In the genomic region with DNA sequence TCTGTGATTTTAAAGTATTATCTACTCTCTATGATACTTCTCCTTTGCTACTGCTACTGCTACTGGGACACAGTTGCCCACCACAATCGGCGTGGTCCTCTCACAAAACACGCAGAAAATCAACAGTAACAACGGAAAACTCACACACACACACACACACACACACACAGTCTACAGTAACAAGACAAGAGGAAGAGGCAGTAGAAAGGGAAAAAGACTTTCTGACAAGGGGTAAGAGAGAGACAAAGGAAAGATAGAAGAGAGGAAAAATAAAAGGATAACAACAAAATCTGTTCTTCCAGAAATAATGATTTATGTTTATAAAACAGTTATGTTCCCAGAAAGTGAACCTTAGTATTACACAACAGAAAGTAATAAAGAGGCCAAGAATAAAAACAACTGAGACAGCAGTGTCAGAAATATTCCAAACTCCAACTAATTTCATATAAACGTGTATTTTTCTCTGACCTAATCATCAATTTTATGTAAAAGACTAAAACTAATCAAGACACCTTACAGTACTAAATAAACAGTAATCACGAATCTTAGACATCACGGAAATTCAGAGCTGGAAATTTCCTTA, we compare ENCODE assay signal across 8 cellular contexts. TPM values are rescaled to one million over a fixed set of nuclear protein-coding genes. Genes with fewer than 3 reads are reported as not detected.
DNase-seq lines count a peak whose midpoint lies in the region; TF ChIP-seq lines count a peak whose summit lies in the region.

No MANE protein-coding gene starts in this region.

- H3K36me3 ChIP-seq in CD4-positive, alpha-beta memory T cell (ENCODE audit: insufficient read depth, low read length) = no peaks in the 10 kb centered on the region

- no peaks in the 10 kb centered on the region for H3K27me3 ChIP-seq in CD4-positive, alpha-beta memory T cell (ENCODE audit: insufficient read depth, low read length)

- peaks cover 4 to 19% of the 10 kb centered on the region in 2 donors for H3K36me3 Mint-ChIP-seq in CD4-positive, alpha-beta memory T cell
- peaks cover 21% of the 10 kb centered on the region for H3K36me3 Mint-ChIP-seq in dendritic cell treated with granulocyte-macrophage colony-stimulating factor and Interleukin-4, amounts not matched to agents 40 ng/mL and 50 ng/mL, for 4 days (ENCODE audit: low read depth)
- peaks cover 23% of the 10 kb centered on the region for H3K36me3 Mint-ChIP-seq in nephron progenitor cell (ENCODE audit: low read depth)

- H3K4me1 Mint-ChIP-seq in CD4-positive, alpha-beta memory T cell = peaks cover 25 to 55% (median 39%) of the 10 kb centered on the region in 4 donors
- H3K4me1 Mint-ChIP-seq in dendritic cell treated with granulocyte-macrophage colony-stimulating factor and Interleukin-4, amounts not matched to agents 40 ng/mL and 50 ng/mL, for 4 days (ENCODE audit: low read depth) = peaks cover 47% of the 10 kb centered on the region
- H3K4me1 Mint-ChIP-seq in nephron progenitor cell = peaks cover 37% of the 10 kb centered on the region

- POLR2A ChIA-PET in CD4-positive, alpha-beta memory T cell (lab: Charles Lee; ENCODE audit: partially characterized antibody) = interaction anchor here (0.5 to 5.6 kb wide), 10 partner anchors 10 to 134 kb away, joined by 3 to 128 read pairs (median 38); a partner anchor contains a TSS

- H3K27ac ChIP-seq in CD4-positive, alpha-beta memory T cell (ENCODE audit: low read depth, low read length) = peak overlapping the region; percentile 69

- H3K27me3 Mint-ChIP-seq in CD4-positive, alpha-beta memory T cell = no peaks in the 10 kb centered on the region
- H3K27me3 Mint-ChIP-seq in dendritic cell treated with granulocyte-macrophage colony-stimulating factor and Interleukin-4, amounts not matched to agents 40 ng/mL and 50 ng/mL, for 4 days = no peaks in the 10 kb centered on the region
- peaks cover 6% of the 10 kb centered on the region for H3K27me3 Mint-ChIP-seq in nephron progenitor cell (ENCODE audit: low read depth, poor library complexity)

- no peak for TF ChIP-seq POLR2A in NB4 (IDR thresholded peaks at IDR 0.05; ENCODE audit: extremely low read depth, insufficient read length)

- H3K4me3 ChIP-seq in CD4-positive, alpha-beta memory T cell (ENCODE audit: low read length in 2 of 2) = peak overlapping the region; percentile 43 to 69
- peak overlapping the region; percentile 92 for H3K4me3 ChIP-seq in NB4 (ENCODE audit: low read depth, low read length)

- peaks cover 0 to 2% (median 0%) of the 10 kb centered on the region in 8 donors for H3K9me3 Mint-ChIP-seq in CD4-positive, alpha-beta memory T cell
- H3K9me3 Mint-ChIP-seq in dendritic cell treated with granulocyte-macrophage colony-stimulating factor and Interleukin-4, amounts not matched to agents 40 ng/mL and 50 ng/mL, for 4 days = no peaks in the 10 kb centered on the region
- no peaks in the 10 kb centered on the region for H3K9me3 Mint-ChIP-seq in nephron progenitor cell

- CTCF ChIA-PET in CD4-positive, alpha-beta memory T cell (lab: Charles Lee; ENCODE audit: partially characterized antibody) = interaction anchor here (1.1 to 5.4 kb wide), 6 partner anchors 19 to 93 kb away, joined by 3 to 34 read pairs (median 4); a partner anchor contains a TSS

- no peak for DNase-seq in CD4-positive, alpha-beta memory T cell
- peak; percentile 35 for DNase-seq in NB4 (ENCODE audit: low read depth)
- DNase-seq in nephron progenitor cell = no peak
- no peak for DNase-seq in NCI-H2029 treated with DMSO at 0.1 percent for 48 hours (lab: John Stamatoyannopoulos, UW)
- no peak for DNase-seq in SHP77 treated with DMSO at 0.1 percent for 48 hours (lab: John Stamatoyannopoulos, UW)
- DNase-seq in NCI-H146 treated with DMSO at 0.1 percent for 48 hours (lab: John Stamatoyannopoulos, UW; ENCODE audit: unreplicated experiment) = no peak
- DNase-seq in NCI-H1048 (lab: John Stamatoyannopoulos, UW) = no peak

- peak overlapping the region; percentile 90 to 98 (median 95) for H3K4me3 Mint-ChIP-seq in CD4-positive, alpha-beta memory T cell
- H3K4me3 Mint-ChIP-seq in dendritic cell treated with granulocyte-macrophage colony-stimulating factor and Interleukin-4, amounts not matched to agents 40 ng/mL and 50 ng/mL, for 4 days = peak overlapping the region; percentile 94
- H3K4me3 Mint-ChIP-seq in nephron progenitor cell = peak overlapping the region; percentile 98

- intact Hi-C loops in CD4-positive, alpha-beta memory T cell (cut with micrococcal nuclease) = loop anchor here (2.0 kb wide), 1 partner anchor 14 kb away; no protein-coding TSS in a partner anchor
- intact Hi-C loops in dendritic cell treated with granulocyte-macrophage colony-stimulating factor and Interleukin-4, amounts not matched to agents 40 ng/mL and 50 ng/mL, for 4 days (cut with micrococcal nuclease) = no loop called here

- TF ChIP-seq CTCF in NB4 (IDR thresholded peaks at IDR 0.05; ENCODE audit: low read depth, low read length) (no peak), nephron progenitor cell (IDR thresholded peaks at IDR 0.05) (no peak)

- peaks cover 54% of the 10 kb centered on the region for H3K4me1 ChIP-seq in CD4-positive, alpha-beta memory T cell (ENCODE audit: insufficient read depth, low read length)

- peak overlapping the region; percentile 90 to 97 (median 94) for H3K27ac Mint-ChIP-seq in CD4-positive, alpha-beta memory T cell
- H3K27ac Mint-ChIP-seq in dendritic cell treated with granulocyte-macrophage colony-stimulating factor and Interleukin-4, amounts not matched to agents 40 ng/mL and 50 ng/mL, for 4 days = peak overlapping the region; percentile 98
- H3K27ac Mint-ChIP-seq in nephron progenitor cell = peak overlapping the region; percentile 92

- no peaks in the 10 kb centered on the region for H3K9me3 ChIP-seq in CD4-positive, alpha-beta memory T cell (ENCODE audit: control insufficient read depth in 1 of 2, low read length in 2 of 2)

RNA-seq across cellular contexts. Expression of a gene that starts 2.9 kb away (rescaled TPM):
- 10 to 100 TPM; 51.1 to 52.9 TPM for total RNA-seq in CD4-positive, alpha-beta memory T cell
- 1 to 10 TPM; 3.4 to 8.8 TPM for polyA plus RNA-seq in CD4-positive, alpha-beta memory T cell
